Comparison of ENCODE assay signal across 9 cellular contexts in the genomic region with DNA sequence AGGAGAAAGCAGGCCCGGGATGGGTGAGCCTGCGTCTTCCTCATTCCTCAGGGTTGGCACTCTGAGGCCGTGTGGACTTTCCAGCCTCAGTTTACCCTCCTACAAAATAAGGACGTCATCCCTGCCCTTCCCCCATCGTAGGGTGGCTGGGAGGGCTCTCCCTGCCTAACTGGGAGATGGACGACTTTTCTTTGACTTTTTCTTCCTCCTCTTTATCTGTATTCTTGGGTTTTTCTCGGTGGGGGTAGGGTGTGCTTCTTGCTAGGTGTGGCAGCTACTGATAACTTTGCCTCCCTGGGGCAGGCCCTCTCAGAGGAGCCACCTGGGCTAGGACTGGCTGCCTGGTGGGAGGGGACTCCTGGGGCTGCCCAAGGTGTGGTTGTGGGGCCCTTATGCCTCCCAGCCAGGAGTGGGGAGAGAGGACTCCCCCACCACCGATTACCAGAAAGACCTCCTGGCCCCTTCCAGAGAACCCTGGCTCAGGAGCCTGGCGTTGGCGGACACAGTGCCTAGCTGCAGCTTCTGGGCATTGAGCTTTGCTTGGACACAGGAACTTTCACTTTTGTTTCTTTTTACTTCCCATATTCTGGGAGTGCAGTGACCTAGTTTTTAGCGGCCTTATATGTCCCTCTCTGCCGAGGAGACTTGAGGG. TPM values are rescaled to one million over a fixed set of nuclear protein-coding genes. Genes with fewer than 3 reads are reported as not detected.
DNase-seq lines count a peak whose midpoint lies in the region; ATAC-seq, FAIRE-seq and TF ChIP-seq lines count a peak whose summit lies in the region.
"Had no signal": no experiment of that assay in that cellular context is flagged by ENCODE, and none has a peak within 500 bp of the region (broad histone marks: within the 10 kb centered on the region; RNA-seq: fewer than 3 reads in every experiment).

No MANE protein-coding gene starts in this region.

- H3K79me2 ChIP-seq in Karpas-422 (ENCODE audit: low read length): no peaks in the 10 kb centered on the region

- WGBS in spleen, 5 donors: 33 to 45% (median 39%) methylated on average over 12 of the region's 12 CpGs

- intact Hi-C loops in left ventricle myocardium superior (cut with micrococcal nuclease): no loop called here
- intact Hi-C loops in spleen (cut with DNase I; ENCODE audit: low total_unique reads): no loop called here

- H4K20me1 ChIP-seq in Karpas-422 (ENCODE audit: insufficient read depth, low read depth, low read length): no peaks in the 10 kb centered on the region; the same call in 1 of the 2 replicates

- no peaks in the 10 kb centered on the region for H3K9me3 ChIP-seq in Karpas-422 (ENCODE audit: low read length)
- peaks cover 0 to 9% (median 0%) of the 10 kb centered on the region in 8 donors for H3K9me3 ChIP-seq in spleen

- H3K27me3 ChIP-seq in Karpas-422 (ENCODE audit: low read length): no peaks in the 10 kb centered on the region
- no peaks in the 10 kb centered on the region for H3K27me3 ChIP-seq in spleen (replicated peaks in 1 of 7)

- peak; percentile 37 for DNase-seq in Karpas-422
- DNase-seq in activated CD4-positive, alpha-beta memory T cell treated with anti-CD3 and anti-CD28 coated beads, Interleukin-2, amount 10 ng/mL, durations not matched to agents 7 days and 5 days: no peak
- DNase-seq in left ventricle myocardium superior: no peak
- peak; percentile 84 for DNase-seq in spleen
- no peak for DNase-seq in GM12891 (ENCODE audit: insufficient read length, low spot score)
- DNase-seq in DMS 273 treated with DMSO at 0.1 percent for 48 hours (lab: John Stamatoyannopoulos, UW): no peak
- DNase-seq: NCI-H82 had no signal

- H3K27ac Mint-ChIP-seq in activated CD4-positive, alpha-beta memory T cell treated with anti-CD3 and anti-CD28 coated beads, Interleukin-2, amount 10 ng/mL, durations not matched to agents 7 days and 5 days: peak overlapping the region; percentile 96

- CTCF ChIA-PET in activated CD4-positive, alpha-beta memory T cell treated with anti-CD3 and anti-CD28 coated beads, Interleukin-2, amount 10 ng/mL, durations not matched to agents 7 days and 5 days (lab: Charles Lee): interaction anchor here (1.5 to 3.0 kb wide), 3 partner anchors 9 to 47 kb away, joined by 5 to 15 read pairs (median 5); a partner anchor contains a TSS

- peaks cover 71% of the 10 kb centered on the region for H3K36me3 Mint-ChIP-seq in activated CD4-positive, alpha-beta memory T cell treated with anti-CD3 and anti-CD28 coated beads, Interleukin-2, amount 10 ng/mL, durations not matched to agents 7 days and 5 days (ENCODE audit: low read depth)

- no peak for TF ChIP-seq POLR2A in spleen (IDR thresholded peaks at IDR 0.05)
- no peak for TF ChIP-seq POLR2A in GM12891 (IDR thresholded peaks at IDR 0.05; ENCODE audit: low read depth, low read length)

- H3K36me3 ChIP-seq in Karpas-422 (ENCODE audit: insufficient read depth, low read length) (no peaks in the 10 kb centered on the region), spleen (peaks cover 0 to 16% (median 0%) of the 10 kb centered on the region in 6 donors)

- peaks cover 97% of the 10 kb centered on the region for H3K4me1 Mint-ChIP-seq in activated CD4-positive, alpha-beta memory T cell treated with anti-CD3 and anti-CD28 coated beads, Interleukin-2, amount 10 ng/mL, durations not matched to agents 7 days and 5 days

- no peak for TF ChIP-seq CTCF in spleen (IDR thresholded peaks at IDR 0.05 in 8 of 11, conservative IDR thresholded peaks at IDR 0.05 in 3 of 11)

- H3K27ac ChIP-seq in Karpas-422 (ENCODE audit: low read length): no peak overlapping the region
- H3K27ac ChIP-seq in spleen: peak overlapping the region; percentile 74 to 95 (median 90)

- no peak for FAIRE-seq in GM12891 (lab: Jason Lieb, UNC)

- H3K4me1 ChIP-seq in Karpas-422 (ENCODE audit: low read length): peaks cover 4% of the 10 kb centered on the region; the same call in 1 of the 2 replicates
- H3K4me1 ChIP-seq in spleen: peaks cover 57 to 100% (median 88%) of the 10 kb centered on the region in 6 donors

- no peak overlapping the region for H3K4me3 ChIP-seq in Karpas-422 (ENCODE audit: low read length)
- H3K4me3 ChIP-seq in spleen: peak overlapping the region in 7 of 8 donors; percentile 8 to 67 (median 29)

- H3K4me2 ChIP-seq in Karpas-422 (ENCODE audit: low read depth, low read length, poor library complexity, severe bottlenecking): peak overlapping the region; percentile 26

- peak overlapping the region; percentile 14; the same call in 1 of the 2 replicates for H2AFZ ChIP-seq in Karpas-422 (ENCODE audit: low read length)

- peaks cover 3% of the 10 kb centered on the region for H3K27me3 Mint-ChIP-seq in activated CD4-positive, alpha-beta memory T cell treated with anti-CD3 and anti-CD28 coated beads, Interleukin-2, amount 10 ng/mL, durations not matched to agents 7 days and 5 days

- POLR2A ChIA-PET in activated CD4-positive, alpha-beta memory T cell treated with anti-CD3 and anti-CD28 coated beads, Interleukin-2, amount 10 ng/mL, durations not matched to agents 7 days and 5 days (lab: Charles Lee): interaction anchor here (1.4 to 3.5 kb wide), 5 partner anchors 8 to 48 kb away, joined by 3 to 31 read pairs (median 6); a partner anchor contains a TSS

- ATAC-seq in left ventricle myocardium superior (peak; percentile 65), GM19452 (IDR thresholded peaks at IDR 0.05; ENCODE audit: unreplicated experiment) (no peak), GM21360 (IDR thresholded peaks at IDR 0.05; ENCODE audit: unreplicated experiment) (no peak)

- H3K4me3 Mint-ChIP-seq in activated CD4-positive, alpha-beta memory T cell treated with anti-CD3 and anti-CD28 coated beads, Interleukin-2, amount 10 ng/mL, durations not matched to agents 7 days and 5 days: peak overlapping the region; percentile 85

- H3K9me2 ChIP-seq in Karpas-422 (replicated peaks; ENCODE audit: insufficient read depth, low read length): no peaks in the 10 kb centered on the region

- H3K9ac ChIP-seq in Karpas-422 (ENCODE audit: low read length): peak overlapping the region; percentile 35

- peaks cover 13% of the 10 kb centered on the region for H3K9me3 Mint-ChIP-seq in activated CD4-positive, alpha-beta memory T cell treated with anti-CD3 and anti-CD28 coated beads, Interleukin-2, amount 10 ng/mL, durations not matched to agents 7 days and 5 days

TF ChIP-seq in GM12891, 5 proteins besides CTCF, POLR2A, EP300 and RAD21:
- TF ChIP-seq POLR2AphosphoS5 (IDR thresholded peaks at IDR 0.05; ENCODE audit: low read depth, low read length) (no peak), PAX5 (IDR thresholded peaks at IDR 0.05; ENCODE audit: insufficient read depth, low read length, severe bottlenecking) (no peak), SPI1 (IDR thresholded peaks at IDR 0.05; ENCODE audit: low read depth, low read length) (no peak), POU2F2 (IDR thresholded peaks at IDR 0.05; ENCODE audit: low read depth, low read length) (no peak), TAF1 (IDR thresholded peaks at IDR 0.05; ENCODE audit: low read depth, low read length) (no peak)

RNA-seq across cellular contexts. Expression of a gene that starts 6.1 kb away (rescaled TPM):
- total RNA-seq in Karpas-422 (2014; rRNA removed; shearing (Covaris generic); ENCODE audit: low replicate concordance): 0.51 and 0.75 TPM in 2 replicates
- 10 to 100 TPM; 45.3 to 48.0 TPM for total RNA-seq in activated CD4-positive, alpha-beta memory T cell treated with anti-CD3 and anti-CD28 coated beads, Interleukin-2, amount 10 ng/mL, durations not matched to agents 7 days and 5 days
- total RNA-seq in left ventricle myocardium superior (5.9 TPM), spleen (10 to 100 TPM; 25.4 to 72.1 (median 42.1) TPM)
- 10 to 100 TPM; 25.2 to 37.5 (median 30.3) TPM for polyA plus RNA-seq in spleen
- polyA plus RNA-seq in GM12891 (2012; ENCODE audit: low read depth, missing spikeins): 2.3 TPM

RNA-seq across cellular contexts. Expression of a gene that starts 26.6 kb away (rescaled TPM):
- total RNA-seq in Karpas-422 (2014; rRNA removed; shearing (Covaris generic); ENCODE audit: low replicate concordance): not detected in 2 replicates
- total RNA-seq in activated CD4-positive, alpha-beta memory T cell treated with anti-CD3 and anti-CD28 coated beads, Interleukin-2, amount 10 ng/mL, durations not matched to agents 7 days and 5 days: under 1 TPM in 1 of 2 experiments, not detected in 1; 0.13 TPM
- total RNA-seq in left ventricle myocardium superior (0.17 TPM), spleen (1 to 10 TPM in 1 of 7 donors, under 1 TPM in 3, not detected in 3; 0.13 to 1.0 (median 0.46) TPM)
- under 1 TPM; 0.03 to 0.09 (median 0.03) TPM for polyA plus RNA-seq in spleen
- polyA plus RNA-seq in GM12891 (2012; ENCODE audit: low read depth, missing spikeins): not detected

RNA-seq across cellular contexts. Expression of a gene that starts 48.1 kb away (rescaled TPM):
- 147 and 172 TPM in 2 replicates for total RNA-seq in Karpas-422 (2014; rRNA removed; shearing (Covaris generic); ENCODE audit: low replicate concordance)
- 100 to 1,000 TPM; 150 to 151 TPM for total RNA-seq in activated CD4-positive, alpha-beta memory T cell treated with anti-CD3 and anti-CD28 coated beads, Interleukin-2, amount 10 ng/mL, durations not matched to agents 7 days and 5 days
- total RNA-seq in left ventricle myocardium superior (60.7 TPM), spleen (100 to 1,000 TPM; 122 to 166 (median 140) TPM)
- polyA plus RNA-seq in spleen: 100 to 1,000 TPM in 2 of 3 donors, 10 to 100 TPM in 1; 92.0 to 176 (median 133) TPM
- polyA plus RNA-seq in GM12891 (2012; ENCODE audit: low read depth, missing spikeins): 161 TPM

Comparison
In these comparisons a context has a peak if more than half of its experiments do, and no peak if none do; other contexts are left out.
1. DNase-seq: peak in Karpas-422 (single experiment) and spleen (single experiment); none in activated CD4-positive, alpha-beta memory T cell treated with anti-CD3 and anti-CD28 coated beads, Interleukin-2, amount 10 ng/mL, durations not matched to agents 7 days and 5 days (single experiment), left ventricle myocardium superior (single experiment), GM12891 (single experiment) and DMS 273 treated with DMSO at 0.1 percent for 48 hours (single experiment).